ENCODE assay signal across 8 cellular contexts in the genomic region with DNA sequence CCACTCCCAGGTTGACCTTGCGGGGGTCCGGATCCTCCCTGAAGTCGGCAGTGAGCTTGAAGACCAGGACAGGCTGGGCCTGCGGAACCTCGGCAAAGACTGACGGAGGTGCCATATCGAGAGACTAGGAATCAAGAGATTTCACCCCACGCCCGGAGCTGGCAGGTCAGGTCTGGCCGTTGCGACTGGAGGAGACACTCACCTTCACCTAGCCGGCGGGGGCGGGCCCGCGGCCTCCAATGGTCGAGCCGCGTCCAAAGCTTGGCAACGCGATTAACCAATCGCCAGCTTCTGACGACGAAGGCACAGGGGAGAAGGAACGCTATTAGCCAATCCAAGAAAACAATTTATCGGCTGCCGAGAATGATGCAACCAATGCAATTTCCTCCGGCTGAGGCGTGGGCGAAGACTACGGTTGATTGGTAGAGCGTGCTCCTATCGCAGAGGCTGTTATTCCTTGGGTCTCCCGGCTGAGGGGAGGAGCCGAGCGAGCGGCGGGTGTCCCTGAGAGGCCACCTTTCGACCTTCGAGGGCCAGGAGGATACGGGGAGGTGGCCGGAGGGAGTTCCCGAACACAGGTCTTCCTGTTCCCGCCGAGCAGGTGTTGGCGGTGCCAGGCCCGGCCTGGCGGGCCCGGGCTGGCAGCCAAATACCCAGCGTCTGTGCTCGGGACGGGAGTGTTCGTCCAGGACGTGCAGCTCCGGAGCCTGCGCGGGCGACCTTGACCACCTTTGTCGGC. TPM values are rescaled to one million over a fixed set of nuclear protein-coding genes. Genes with fewer than 3 reads are reported as not detected.
A peak's percentile ranks its signal among the peaks of the same experiment; 100 is the strongest.
DNase-seq lines count a peak whose midpoint lies in the region; ATAC-seq, FAIRE-seq and TF ChIP-seq lines count a peak whose summit lies in the region.

TSS of gene GOT1 (minus strand) at position 174 of the 739 bp plus-strand sequence. CDS start at position 115, 59 bp downstream.

- peak; percentile 93 for ATAC-seq in HG02852 (IDR thresholded peaks at IDR 0.05; ENCODE audit: unreplicated experiment)

- H3K9ac ChIP-seq in trophoblast cell (ENCODE audit: low read length): peak within 1 kb of the TSS; percentile 81

- H3K4me3 ChIP-seq in adrenal gland (peak within 1 kb of the TSS; percentile 31 to 86 (median 65)), trophoblast cell (ENCODE audit: low read depth, low read length) (peak within 1 kb of the TSS; percentile 87)

- peak within 1 kb of the TSS; percentile 75 for H2AFZ ChIP-seq in trophoblast cell (ENCODE audit: insufficient read depth, low read length, poor library complexity)

- H3K27me3 ChIP-seq in adrenal gland (no peaks in the 10 kb centered on the region), trophoblast cell (ENCODE audit: insufficient read depth, low read length) (no peaks in the 10 kb centered on the region)

- peak within 1 kb of the TSS; percentile 100 for H3K4me3 Mint-ChIP-seq in type B pancreatic cell

- H3K9me3 Mint-ChIP-seq in type B pancreatic cell: no peaks in the 10 kb centered on the region

- peak within 1 kb of the TSS; percentile 92 for H3K4me2 ChIP-seq in trophoblast cell (ENCODE audit: low read length)

- H3K23ac ChIP-seq in trophoblast cell (ENCODE audit: low read length): no peak within 1 kb of the TSS

- peaks cover 7% of the 10 kb centered on the region for H3K36me3 Mint-ChIP-seq in type B pancreatic cell

- H2AK5ac ChIP-seq in trophoblast cell (ENCODE audit: low read length): peak within 1 kb of the TSS; percentile 40

- H3K18ac ChIP-seq in trophoblast cell (ENCODE audit: low read length): peak within 1 kb of the TSS; percentile 63

- peak within 1 kb of the TSS; percentile 97 for H3K27ac Mint-ChIP-seq in type B pancreatic cell

- H3K4ac ChIP-seq in trophoblast cell (ENCODE audit: low read depth, low read length): peak within 1 kb of the TSS; percentile 87

- peak within 1 kb of the TSS; percentile 73 for H4K12ac ChIP-seq in trophoblast cell (ENCODE audit: low read depth, low read length)

- H4K91ac ChIP-seq in trophoblast cell (ENCODE audit: low read depth, low read length): peak within 1 kb of the TSS; percentile 87

- peak within 1 kb of the TSS; percentile 82 to 98 (median 92) for H3K27ac ChIP-seq in adrenal gland
- H3K27ac ChIP-seq in trophoblast cell (ENCODE audit: low read depth, low read length): peak within 1 kb of the TSS; percentile 46

- H4K8ac ChIP-seq in trophoblast cell (ENCODE audit: low read depth, low read length): peak within 1 kb of the TSS; percentile 89

- H3K79me1 ChIP-seq in trophoblast cell (ENCODE audit: low read length): peaks cover 9% of the 10 kb centered on the region

- peak within 1 kb of the TSS; percentile 38 for H2BK12ac ChIP-seq in trophoblast cell (ENCODE audit: low read length)

- peaks cover 29% of the 10 kb centered on the region for H3K4me1 Mint-ChIP-seq in type B pancreatic cell (ENCODE audit: unreplicated experiment)

- H3K4me1 ChIP-seq in adrenal gland (replicated peaks in 1 of 2) (peaks cover 20 to 40% of the 10 kb centered on the region in 2 donors), trophoblast cell (ENCODE audit: control insufficient read depth in 1 of 2, insufficient read depth in 2 of 2, low read length in 2 of 2) (peaks cover 2 to 11% of the 10 kb centered on the region in 2 experiments)

- TF ChIP-seq CTCF in adrenal gland (IDR thresholded peaks at IDR 0.05) (no peak), type B pancreatic cell (conservative IDR thresholded peaks at IDR 0.05) (no peak)

- peak; percentile 97 for DNase-seq in GM12892 (ENCODE audit: insufficient read length)
- DNase-seq in NCI-H146 (lab: John Stamatoyannopoulos, UW): peak; percentile 98
- DNase-seq in T-helper 1 cell: peak; percentile 81 to 98 (median 89)
- peak; percentile 94 to 99 (median 97) for DNase-seq in adrenal gland
- DNase-seq in cardiac septum (ENCODE audit: low spot score): peak; percentile 97
- DNase-seq in trophoblast cell: peak; percentile 99 to 100
- DNase-seq in type B pancreatic cell (ENCODE audit: extremely low spot score, unreplicated experiment): peak; percentile 90

- H3K14ac ChIP-seq in trophoblast cell (ENCODE audit: low read length): peak within 1 kb of the TSS; percentile 69

- intact Hi-C loops in adrenal gland (cut with DNase I): loop anchor here in 1 of 2 donors (10.0 kb wide), 1 partner anchor 184 kb away; no protein-coding TSS in a partner anchor
- intact Hi-C loops in cardiac septum (cut with DNase I): loop anchor here (5.0 kb wide), 1 partner anchor 38 kb away; no protein-coding TSS in a partner anchor

- H3K79me2 ChIP-seq in trophoblast cell (ENCODE audit: control insufficient read depth, insufficient read depth, low read length, poor library complexity): peaks cover 7% of the 10 kb centered on the region

- FAIRE-seq in GM12892 (lab: Jason Lieb, UNC): peak; percentile 100

- peaks cover 0 to 7% of the 10 kb centered on the region in 2 donors for H3K36me3 ChIP-seq in adrenal gland (replicated peaks in 1 of 2)
- H3K36me3 ChIP-seq in trophoblast cell (ENCODE audit: control insufficient read depth in 1 of 2, insufficient read depth in 2 of 2, low read length in 2 of 2): peaks cover 0 to 3% of the 10 kb centered on the region in 2 experiments

- peak within 1 kb of the TSS; percentile 69 for H2BK5ac ChIP-seq in trophoblast cell (ENCODE audit: low read depth, low read length, poor library complexity)

- H2BK120ac ChIP-seq in trophoblast cell (ENCODE audit: insufficient read depth, low read length, poor library complexity): peak within 1 kb of the TSS; percentile 55

- H3K9me3 ChIP-seq in adrenal gland (replicated peaks in 1 of 3) (no peaks in the 10 kb centered on the region), trophoblast cell (ENCODE audit: insufficient read depth, low read depth, low read length) (no peaks in the 10 kb centered on the region)

- WGBS in adrenal gland, 4 donors: 0 to 1% (median 0%) methylated on average over 19 to 59 of the region's 59 CpGs
- WGBS in trophoblast cell (ENCODE audit: extremely low coverage, insufficient coverage, insufficient read length): no CpG with 5 or more reads among the region's 59 CpGs

- no peaks in the 10 kb centered on the region for H3K27me3 Mint-ChIP-seq in type B pancreatic cell

- peak; percentile 77 for TF ChIP-seq POLR2A in GM12892 (IDR thresholded peaks at IDR 0.05; ENCODE audit: low read depth, low read length)
- TF ChIP-seq POLR2A in adrenal gland (IDR thresholded peaks at IDR 0.05): peak; percentile 73 to 75

RNA-seq across cellular contexts. Expression of gene GOT1, which starts in this region (rescaled TPM):
- 26.3 TPM for polyA plus RNA-seq in GM12892 (2012; ENCODE audit: missing spikeins)
- total RNA-seq in adrenal gland: 10 to 100 TPM; 19.6 to 98.6 (median 29.8) TPM
- polyA plus RNA-seq in adrenal gland: 100 to 1,000 TPM in 1 of 3 donors, 10 to 100 TPM in 2; 10.7 to 139 (median 24.5) TPM
- total RNA-seq in cardiac septum: 390 TPM
- polyA plus RNA-seq in trophoblast cell (2013): 52.9 and 53.8 TPM in 2 replicates
- 50.9 and 57.6 TPM in 2 replicates for total RNA-seq in type B pancreatic cell (ENCODE audit: low replicate concordance)

Comparison
In these comparisons a context has a peak if more than half of its experiments do, and no peak if none do; other contexts are left out.
1. Peak in every context shown above with its lines: DNase-seq, ATAC-seq, H3K4me3 ChIP-seq and H3K27ac ChIP-seq.